Comparison of ENCODE assay signal across 15 cellular contexts in the genomic region with DNA sequence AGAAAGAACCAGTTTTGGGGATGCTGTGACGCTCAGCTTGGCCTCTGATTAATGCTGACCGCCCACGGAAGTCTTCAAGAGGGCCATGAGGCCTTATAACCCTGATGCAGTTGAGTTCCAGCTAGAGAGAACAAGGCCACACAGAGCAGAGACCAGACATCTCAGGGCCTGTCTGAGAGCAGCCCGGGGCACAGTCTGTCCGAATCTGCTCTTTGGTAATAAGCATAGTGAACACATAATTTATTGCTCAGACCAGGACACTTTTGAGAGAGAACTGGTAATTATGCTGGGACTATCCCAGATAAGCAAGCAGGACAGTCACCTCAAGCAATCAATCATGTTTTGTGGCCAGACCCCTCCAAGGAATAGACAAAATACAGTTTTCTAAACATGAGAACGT.
DNase-seq lines count a peak whose midpoint lies in the region; TF ChIP-seq lines count a peak whose summit lies in the region.
"Had no signal": no experiment of that assay in that cellular context is flagged by ENCODE, and none has a peak within 500 bp of the region (broad histone marks: within the 10 kb centered on the region; RNA-seq: fewer than 3 reads in every experiment).

No MANE protein-coding gene starts in this region.

- intact Hi-C loops in dendritic cell treated with granulocyte-macrophage colony-stimulating factor and Interleukin-4, amounts not matched to agents 40 ng/mL and 50 ng/mL, for 4 days (cut with micrococcal nuclease): no loop called here

- peak overlapping the region; percentile 83 for H3K4me3 Mint-ChIP-seq in activated naive CD4-positive, alpha-beta T cell treated with anti-CD3 and anti-CD28 coated beads, Interleukin-2, amount 50 U/mL, for 24 hours
- H3K4me3 Mint-ChIP-seq in activated naive CD4-positive, alpha-beta T cell treated with anti-CD3 and anti-CD28 coated beads, Interleukin-2, amount 10 ng/mL, durations not matched to agents 7 days and 5 days: no peak overlapping the region
- no peak overlapping the region for H3K4me3 Mint-ChIP-seq in dendritic cell treated with granulocyte-macrophage colony-stimulating factor and Interleukin-4, amounts not matched to agents 40 ng/mL and 50 ng/mL, for 4 days
- H3K4me3 Mint-ChIP-seq in neural crest cell (no peak overlapping the region), type B pancreatic cell (peak overlapping the region; percentile 5)
- H3K4me3 Mint-ChIP-seq: activated CD4-positive, alpha-beta memory T cell treated with anti-CD3 and anti-CD28 coated beads, Interleukin-2, amount 10 ng/mL, durations not matched to agents 7 days and 5 days; IgD-negative memory B cell had no signal

- H3K27ac Mint-ChIP-seq in activated naive CD4-positive, alpha-beta T cell treated with anti-CD3 and anti-CD28 coated beads, Interleukin-2, amount 50 U/mL, for 24 hours: peak overlapping the region; percentile 85
- no peak overlapping the region for H3K27ac Mint-ChIP-seq in activated naive CD4-positive, alpha-beta T cell treated with anti-CD3 and anti-CD28 coated beads, Interleukin-2, amount 10 ng/mL, durations not matched to agents 7 days and 5 days
- H3K27ac Mint-ChIP-seq in dendritic cell treated with granulocyte-macrophage colony-stimulating factor and Interleukin-4, amounts not matched to agents 40 ng/mL and 50 ng/mL, for 4 days: peak overlapping the region; percentile 87
- H3K27ac Mint-ChIP-seq in neural crest cell (ENCODE audit: unreplicated experiment) (peak overlapping the region; percentile 47), type B pancreatic cell (peak overlapping the region; percentile 13)
- H3K27ac Mint-ChIP-seq: activated CD4-positive, alpha-beta memory T cell treated with anti-CD3 and anti-CD28 coated beads, Interleukin-2, amount 10 ng/mL, durations not matched to agents 7 days and 5 days; IgD-negative memory B cell had no signal

- peaks cover 20% of the 10 kb centered on the region for H3K4me1 Mint-ChIP-seq in activated naive CD4-positive, alpha-beta T cell treated with anti-CD3 and anti-CD28 coated beads, Interleukin-2, amount 50 U/mL, for 24 hours
- H3K4me1 Mint-ChIP-seq in activated naive CD4-positive, alpha-beta T cell treated with anti-CD3 and anti-CD28 coated beads, Interleukin-2, amount 10 ng/mL, durations not matched to agents 7 days and 5 days: peaks cover 4% of the 10 kb centered on the region
- peaks cover 73% of the 10 kb centered on the region for H3K4me1 Mint-ChIP-seq in dendritic cell treated with granulocyte-macrophage colony-stimulating factor and Interleukin-4, amounts not matched to agents 40 ng/mL and 50 ng/mL, for 4 days (ENCODE audit: low read depth)
- H3K4me1 Mint-ChIP-seq in neural crest cell: peaks cover 37% of the 10 kb centered on the region
- peaks cover 44% of the 10 kb centered on the region for H3K4me1 Mint-ChIP-seq in type B pancreatic cell (ENCODE audit: unreplicated experiment)
- H3K4me1 Mint-ChIP-seq: activated CD4-positive, alpha-beta memory T cell treated with anti-CD3 and anti-CD28 coated beads, Interleukin-2, amount 10 ng/mL, durations not matched to agents 7 days and 5 days had no signal

- H3K27me3 Mint-ChIP-seq in activated naive CD4-positive, alpha-beta T cell treated with anti-CD3 and anti-CD28 coated beads, Interleukin-2, amount 50 U/mL, for 24 hours: no peaks in the 10 kb centered on the region
- H3K27me3 Mint-ChIP-seq in activated naive CD4-positive, alpha-beta T cell treated with anti-CD3 and anti-CD28 coated beads, Interleukin-2, amount 10 ng/mL, durations not matched to agents 7 days and 5 days: peaks cover 31% of the 10 kb centered on the region
- H3K27me3 Mint-ChIP-seq in dendritic cell treated with granulocyte-macrophage colony-stimulating factor and Interleukin-4, amounts not matched to agents 40 ng/mL and 50 ng/mL, for 4 days: no peaks in the 10 kb centered on the region
- no peaks in the 10 kb centered on the region for H3K27me3 Mint-ChIP-seq in neural crest cell (ENCODE audit: low read depth)
- no peaks in the 10 kb centered on the region for H3K27me3 Mint-ChIP-seq in type B pancreatic cell

- no peaks in the 10 kb centered on the region for H3K9me3 Mint-ChIP-seq in activated naive CD4-positive, alpha-beta T cell treated with anti-CD3 and anti-CD28 coated beads, Interleukin-2, amount 50 U/mL, for 24 hours
- H3K9me3 Mint-ChIP-seq in activated naive CD4-positive, alpha-beta T cell treated with anti-CD3 and anti-CD28 coated beads, Interleukin-2, amount 10 ng/mL, durations not matched to agents 7 days and 5 days: no peaks in the 10 kb centered on the region
- H3K9me3 Mint-ChIP-seq in dendritic cell treated with granulocyte-macrophage colony-stimulating factor and Interleukin-4, amounts not matched to agents 40 ng/mL and 50 ng/mL, for 4 days: no peaks in the 10 kb centered on the region
- H3K9me3 Mint-ChIP-seq in neural crest cell: no peaks in the 10 kb centered on the region
- no peaks in the 10 kb centered on the region for H3K9me3 Mint-ChIP-seq in type B pancreatic cell
- H3K9me3 Mint-ChIP-seq: activated CD4-positive, alpha-beta memory T cell treated with anti-CD3 and anti-CD28 coated beads, Interleukin-2, amount 10 ng/mL, durations not matched to agents 7 days and 5 days; IgD-negative memory B cell had no signal

- TF ChIP-seq CTCF in neural crest cell (conservative IDR thresholded peaks at IDR 0.05) (no peak), type B pancreatic cell (conservative IDR thresholded peaks at IDR 0.05) (no peak)

- DNase-seq in activated naive CD4-positive, alpha-beta T cell treated with anti-CD3 and anti-CD28 coated beads, Interleukin-2, amount 10 ng/mL, durations not matched to agents 7 days and 5 days: no peak
- DNase-seq in neural crest cell (ENCODE audit: low read depth, low spot score): no peak
- DNase-seq in type B pancreatic cell (ENCODE audit: extremely low spot score, unreplicated experiment): no peak
- DNase-seq in cortex of kidney (lab: John Stamatoyannopoulos, UW): no peak
- DNase-seq in activated CD8-positive, alpha-beta memory T cell treated with anti-CD3 and anti-CD28 coated beads, Interleukin-2, amount 50 U/mL, for 48 hours: no peak
- DNase-seq in stimulated activated CD4-positive, alpha-beta T cell treated with anti-CD3 and anti-CD28 coated beads, Interleukin-2, amount 100 ng/mL, for 24 hours: no peak
- DNase-seq: ACHN; activated CD4-positive, alpha-beta memory T cell treated with anti-CD3 and anti-CD28 coated beads, Interleukin-2, amount 10 ng/mL, durations not matched to agents 7 days and 5 days; activated naive CD4-positive, alpha-beta T cell treated with Interleukin-2 at 50 U/mL for 16 hours; cerebellar nuclear complex; NCI-H1436; NCI-H748 treated with DMSO at 0.1 percent for 48 hours had no signal

- H3K36me3 Mint-ChIP-seq in activated naive CD4-positive, alpha-beta T cell treated with anti-CD3 and anti-CD28 coated beads, Interleukin-2, amount 50 U/mL, for 24 hours: no peaks in the 10 kb centered on the region
- H3K36me3 Mint-ChIP-seq in activated naive CD4-positive, alpha-beta T cell treated with anti-CD3 and anti-CD28 coated beads, Interleukin-2, amount 10 ng/mL, durations not matched to agents 7 days and 5 days: no peaks in the 10 kb centered on the region
- H3K36me3 Mint-ChIP-seq in dendritic cell treated with granulocyte-macrophage colony-stimulating factor and Interleukin-4, amounts not matched to agents 40 ng/mL and 50 ng/mL, for 4 days (ENCODE audit: low read depth): no peaks in the 10 kb centered on the region
- H3K36me3 Mint-ChIP-seq in neural crest cell (ENCODE audit: low read depth) (no peaks in the 10 kb centered on the region), type B pancreatic cell (no peaks in the 10 kb centered on the region)

- CTCF ChIA-PET in activated naive CD4-positive, alpha-beta T cell treated with anti-CD3 and anti-CD28 coated beads, Interleukin-2, amount 10 ng/mL, durations not matched to agents 7 days and 5 days (lab: Charles Lee): interaction anchor here (1.1 kb wide), 1 partner anchor 185 kb away, joined by 3 read pairs; no protein-coding TSS in a partner anchor

Comparison
In these comparisons a context has a peak if more than half of its experiments do, and no peak if none do; other contexts are left out.
1. H3K4me3 Mint-ChIP-seq: peak in activated naive CD4-positive, alpha-beta T cell treated with anti-CD3 and anti-CD28 coated beads, Interleukin-2, amount 50 U/mL, for 24 hours (single experiment) and type B pancreatic cell (single experiment); none in activated naive CD4-positive, alpha-beta T cell treated with anti-CD3 and anti-CD28 coated beads, Interleukin-2, amount 10 ng/mL, durations not matched to agents 7 days and 5 days (single experiment), dendritic cell treated with granulocyte-macrophage colony-stimulating factor and Interleukin-4, amounts not matched to agents 40 ng/mL and 50 ng/mL, for 4 days (single experiment) and neural crest cell (single experiment).